32 cellular contexts compared by ENCODE assay signal in the genomic region with DNA sequence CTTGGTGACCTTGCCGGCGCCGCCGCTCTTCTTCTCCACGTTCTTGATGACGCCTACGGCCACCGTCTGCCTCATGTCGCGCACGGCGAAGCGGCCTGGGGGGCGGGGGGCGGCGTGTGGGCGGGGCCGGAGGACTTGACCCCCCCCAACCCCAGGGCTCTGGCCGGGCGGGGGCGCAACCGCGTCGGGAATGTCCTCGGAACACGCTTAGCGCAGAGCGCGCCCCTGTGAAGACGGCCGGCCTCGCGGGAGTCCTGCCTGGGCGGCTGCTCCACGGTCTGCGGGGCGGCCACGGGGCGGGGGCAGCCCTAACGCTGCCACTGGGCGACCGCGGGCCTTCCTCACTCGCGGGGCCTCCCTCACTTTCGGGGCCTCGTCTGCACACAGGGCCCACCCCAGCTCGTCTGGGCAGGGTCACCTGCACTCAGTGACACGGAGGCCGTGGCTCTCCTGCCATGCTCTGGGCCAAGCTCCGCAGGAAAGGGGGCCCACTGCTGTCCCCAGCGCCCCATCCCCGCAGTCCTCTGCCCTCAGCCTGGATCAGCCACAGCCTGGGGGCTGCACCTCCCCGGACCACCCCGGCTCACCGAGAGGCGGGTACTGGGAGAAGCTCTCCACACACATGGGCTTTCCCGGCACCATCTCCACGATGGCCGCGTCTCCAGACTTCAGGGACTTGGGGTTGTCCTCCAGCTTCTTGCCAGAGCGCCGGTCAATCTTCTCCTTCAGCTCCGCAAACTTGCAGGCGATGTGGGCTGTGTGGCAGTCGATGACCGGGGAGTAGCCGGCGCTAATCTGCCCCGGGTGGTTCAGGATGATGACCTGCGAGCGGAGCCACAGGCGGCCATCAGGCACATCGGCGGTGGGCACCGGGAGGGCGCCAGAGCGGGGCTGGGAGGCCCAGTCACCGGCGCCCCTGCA. TPM values are rescaled to one million over a fixed set of nuclear protein-coding genes. Genes with fewer than 3 reads are reported as not detected.
DNase-seq lines count a peak whose midpoint lies in the region; ATAC-seq, FAIRE-seq and TF ChIP-seq lines count a peak whose summit lies in the region.
"Had no signal": no experiment of that assay in that cellular context is flagged by ENCODE, and none has a peak within 500 bp of the region (broad histone marks: within the 10 kb centered on the region; RNA-seq: fewer than 3 reads in every experiment).

No MANE protein-coding gene starts in this region.

- H3K4me3 ChIP-seq in heart left ventricle (no peak overlapping the region), endodermal cell (ENCODE audit: low read length) (no peak overlapping the region), HepG2 (replicated peaks in 1 of 3; ENCODE audit: insufficient read depth in 1 of 3, low read depth in 2 of 3, low read length in 3 of 3) (no peak overlapping the region)
- H3K4me3 ChIP-seq: GM23248, heart right ventricle, lung, psoas muscle had no signal

- H3K9ac ChIP-seq in endodermal cell (ENCODE audit: extremely low read depth, low read length, poor library complexity, severe bottlenecking) (no peak overlapping the region), HepG2 (ENCODE audit: insufficient read depth, low read depth, low read length) (no peak overlapping the region)
- H3K9ac ChIP-seq: GM23248 had no signal

- no peaks in the 10 kb centered on the region for H3K79me2 ChIP-seq in HepG2 (ENCODE audit: insufficient read depth, low read length)

- intact Hi-C loops in heart left ventricle (cut with DNase I) = no loop called here
- intact Hi-C loops in Right ventricle myocardium superior (cut with DNase I) = no loop called here
- intact Hi-C loops in HepG2 (cut with micrococcal nuclease; ENCODE audit: unreplicated experiment) = no loop called here

- CTCF ChIA-PET in HepG2 (lab: Yijun Ruan, JAX; ENCODE audit: low intra/inter-chr PET ratio, low total read pairs) = no interaction called here

- no peak for TF ChIP-seq RAD21 in HepG2 (CRISPR knock-in tag; IDR thresholded peaks at IDR 0.05)

- H3K9me3 Mint-ChIP-seq in endodermal cell = peaks cover 2% of the 10 kb centered on the region
- H3K9me3 Mint-ChIP-seq: CD8-positive, alpha-beta T cell; central memory CD8-positive, alpha-beta T cell; type B pancreatic cell had no signal

- POLR2A ChIA-PET in HepG2 (lab: Yijun Ruan, JAX) = no interaction called here

- no peak for ATAC-seq in heart left ventricle
- ATAC-seq in Right ventricle myocardium superior (ENCODE audit: poor library complexity) = no peak
- ATAC-seq in HepG2 = no peak; the same call in 2 of the 3 replicates
- ATAC-seq in GM21390 (IDR thresholded peaks at IDR 0.05; ENCODE audit: unreplicated experiment) = no peak
- ATAC-seq: CD8-positive, alpha-beta T cell; heart right ventricle; psoas muscle had no signal

- TF ChIP-seq CTCF in heart left ventricle (IDR thresholded peaks at IDR 0.05) (no peak), endodermal cell (conservative IDR thresholded peaks at IDR 0.05) (no peak), HepG2 (CRISPR knock-in tag; IDR thresholded peaks at IDR 0.05) (no peak)

- no peak for TF ChIP-seq POLR2A in heart left ventricle (IDR thresholded peaks at IDR 0.05)
- no peak for TF ChIP-seq POLR2A in HepG2 (IDR thresholded peaks at IDR 0.05; ENCODE audit: insufficient read depth in 1 of 2, low read depth in 2 of 2, low read length in 2 of 2)

- BruUV-seq in HepG2 (replicated peaks; lab: Mats Ljungman, UMichigan) = no TSS peak

- H3K9me3 ChIP-seq in heart left ventricle (no peaks in the 10 kb centered on the region), endodermal cell (ENCODE audit: control insufficient read depth, low read length) (no peaks in the 10 kb centered on the region), HepG2 (ENCODE audit: low read length) (no peaks in the 10 kb centered on the region)
- H3K9me3 ChIP-seq: neutrophil, psoas muscle had no signal

- H3K4me1 Mint-ChIP-seq in endodermal cell = no peaks in the 10 kb centered on the region
- H3K4me1 Mint-ChIP-seq: activated naive CD8-positive, alpha-beta T cell treated with anti-CD3 and anti-CD28 coated beads, Interleukin-2, amount 10 ng/mL, durations not matched to agents 7 days and 5 days; central memory CD8-positive, alpha-beta T cell had no signal

- H3K27ac ChIP-seq in heart left ventricle = no peak overlapping the region
- no peak overlapping the region for H3K27ac ChIP-seq in endodermal cell (ENCODE audit: low read depth, low read length)
- H3K27ac ChIP-seq in HepG2 (ENCODE audit: extremely low read length, insufficient read depth, low read length) = no peak overlapping the region
- H3K27ac ChIP-seq: GM23248, heart right ventricle, neutrophil, psoas muscle had no signal

- peaks cover 33% of the 10 kb centered on the region for H3K27me3 Mint-ChIP-seq in endodermal cell (ENCODE audit: insufficient read depth)

- no peak for FAIRE-seq in HepG2 (lab: Jason Lieb, UNC)
- peak; percentile 17 for FAIRE-seq in urothelium cell line (lab: Jason Lieb, UNC)
- FAIRE-seq: astrocyte, G401.6 had no signal

- H2AFZ ChIP-seq in HepG2 (ENCODE audit: low read length) = no peak overlapping the region
- H2AFZ ChIP-seq: GM23248 had no signal

- no peak for TF ChIP-seq EP300 in HepG2 (IDR thresholded peaks at IDR 0.05; ENCODE audit: low read depth in 2 of 2, low read length in 2 of 2)
- TF ChIP-seq EP300 in HepG2 (CRISPR knock-in tag; IDR thresholded peaks at IDR 0.05; ENCODE audit: borderline replicate concordance) = no peak

- H3K36me3 Mint-ChIP-seq in endodermal cell (ENCODE audit: low read depth) = peaks cover 7% of the 10 kb centered on the region
- H3K36me3 Mint-ChIP-seq: activated naive CD8-positive, alpha-beta T cell treated with anti-CD3 and anti-CD28 coated beads, Interleukin-2, amount 10 ng/mL, durations not matched to agents 7 days and 5 days; CD8-positive, alpha-beta T cell; type B pancreatic cell had no signal

- H4K20me1 ChIP-seq in HepG2 (ENCODE audit: insufficient read depth, low read length) = no peaks in the 10 kb centered on the region; the same call in 1 of the 2 replicates

- H3K27ac Mint-ChIP-seq in endodermal cell = no peak overlapping the region
- H3K27ac Mint-ChIP-seq: activated naive CD8-positive, alpha-beta T cell treated with anti-CD3 and anti-CD28 coated beads, Interleukin-2, amount 10 ng/mL, durations not matched to agents 7 days and 5 days; CD8-positive, alpha-beta T cell; type B pancreatic cell had no signal

- H3K4me3 Mint-ChIP-seq in endodermal cell = peak overlapping the region; percentile 28
- H3K4me3 Mint-ChIP-seq: activated naive CD8-positive, alpha-beta T cell treated with anti-CD3 and anti-CD28 coated beads, Interleukin-2, amount 10 ng/mL, durations not matched to agents 7 days and 5 days; CD8-positive, alpha-beta T cell; central memory CD8-positive, alpha-beta T cell; type B pancreatic cell had no signal

- no peak overlapping the region for H3K4me2 ChIP-seq in HepG2 (ENCODE audit: low read depth, low read length)

- DNase-seq in heart left ventricle (peak in 3 of 5 donors; percentile 23 to 49 (median 24)), Right ventricle myocardium superior (no peak), endodermal cell (peak; percentile 73), HepG2 (ENCODE audit: low spot score) (no peak), urothelium cell line (ENCODE audit: low spot score) (no peak), NCI-H1436 treated with DMSO at 0.1 percent for 48 hours (lab: John Stamatoyannopoulos, UW) (no peak), NCI-H510A treated with DMSO at 0.1 percent for 48 hours (lab: John Stamatoyannopoulos, UW) (no peak)
- DNase-seq: 8988T; activated CD4-positive, alpha-beta T cell treated with anti-CD3 and anti-CD28 coated beads, Interleukin-2, amount 50 U/mL, for 4 hours; activated CD8-positive, alpha-beta memory T cell treated with anti-CD3 and anti-CD28 coated beads, Interleukin-2, amount 50 U/mL, for 4 hours; activated effector memory CD4-positive, alpha-beta T cell treated with Interleukin-2 at 50 U/mL for 16 hours; activated naive CD8-positive, alpha-beta T cell treated with anti-CD3 and anti-CD28 coated beads, Interleukin-2, amount 10 ng/mL, durations not matched to agents 7 days and 5 days; dermis blood vessel endothelial cell; GM23248; islet precursor cell; NCI-H1048; NCI-H187 treated with DMSO at 0.1 percent for 48 hours; NCI-H226; NCI-H748 treated with DMSO at 0.1 percent for 48 hours; SHP77; stimulated activated CD8-positive, alpha-beta memory T cell treated with anti-CD3 and anti-CD28 coated beads, Interleukin-4, amount 100 ng/mL, for 48 hours had no signal

- WGBS in heart left ventricle, 4 donors = 34 to 55% (median 43%) methylated on average over 24 to 80 of the region's 80 CpGs
- WGBS in endodermal cell (ENCODE audit: insufficient coverage in 1 of 2, insufficient read length in 1 of 2), 2 experiments = 30 to 48% methylated on average over 42 to 80 of the region's 80 CpGs
- 8% methylated on average over 62 of the region's 80 CpGs for WGBS in HepG2 (ENCODE audit: low lambda C conversion rate)

- H3K36me3 ChIP-seq in heart left ventricle = peaks cover 0 to 47% (median 13%) of the 10 kb centered on the region in 9 donors
- no peaks in the 10 kb centered on the region for H3K36me3 ChIP-seq in endodermal cell (ENCODE audit: control insufficient read depth, insufficient read depth, low read length)
- H3K36me3 ChIP-seq in HepG2 (replicated peaks in 1 of 2; ENCODE audit: control insufficient read depth in 1 of 2, insufficient read depth in 2 of 2, low read length in 2 of 2) = no peaks in the 10 kb centered on the region
- H3K36me3 ChIP-seq: neutrophil had no signal

- in situ Hi-C loops in HepG2 (cut with HindIII; ENCODE audit: extremely low pct_ligation_motif_present, low pct_unique_long_range_greater_than_20kb) = no loop called here

- peaks cover 0 to 40% (median 4%) of the 10 kb centered on the region in 12 donors for H3K4me1 ChIP-seq in heart left ventricle
- H3K4me1 ChIP-seq in endodermal cell (ENCODE audit: control insufficient read depth, insufficient read depth, low read length) = no peaks in the 10 kb centered on the region
- H3K4me1 ChIP-seq in HepG2 (ENCODE audit: insufficient read depth, low read length) = peaks cover 9% of the 10 kb centered on the region
- H3K4me1 ChIP-seq: psoas muscle had no signal

- peaks cover 9 to 45% (median 17%) of the 10 kb centered on the region in 9 donors for H3K27me3 ChIP-seq in heart left ventricle
- peaks cover 28% of the 10 kb centered on the region for H3K27me3 ChIP-seq in endodermal cell (ENCODE audit: control insufficient read depth, insufficient read depth, low read length, poor library complexity, severe bottlenecking)
- H3K27me3 ChIP-seq in HepG2 (ENCODE audit: control insufficient read depth in 1 of 2, insufficient read depth in 2 of 2, low read length in 2 of 2) = peaks cover 15 to 54% of the 10 kb centered on the region in 2 experiments

RNA-seq across cellular contexts. Expression of a gene that starts 10.3 kb away (rescaled TPM):
- total RNA-seq in heart left ventricle = 1,000 to 10,000 TPM in 7 of 9 donors, 100 to 1,000 TPM in 2; 791 to 1,794 (median 1,550) TPM
- 1,000 to 10,000 TPM; 1,276 to 1,345 TPM for polyA plus RNA-seq in heart left ventricle
- 1,229 TPM for total RNA-seq in Right ventricle myocardium superior
- total RNA-seq in endodermal cell = 10 to 100 TPM; 12.1 to 22.6 TPM
- polyA plus RNA-seq in endodermal cell (2013, experiment 1 of 2) = 24.7 TPM
- polyA plus RNA-seq in endodermal cell (2013, experiment 2 of 2) = 18.3 TPM
- 0.36 and 0.44 TPM in 2 replicates for total RNA-seq in HepG2 (2016; rRNA removed; fragmentation: Illumina TruSeq; extraction: Trizol)
- 0.51 TPM in 1 of 2 replicates, not detected in the other for total RNA-seq in HepG2 (2016; cell fraction: cytosol; rRNA removed; fragmentation: Illumina TruSeq; extraction: Trizol; ENCODE audit: low read depth)
- 0.18 and 0.37 TPM in 2 replicates for total RNA-seq in HepG2 (2016; cell fraction: insoluble cytoplasmic fraction; rRNA removed; fragmentation: Illumina TruSeq; extraction: Trizol)
- 0.90 and 1.00 TPM in 2 replicates for total RNA-seq in HepG2 (2016; cell fraction: membrane; rRNA removed; fragmentation: Illumina TruSeq; extraction: Trizol)
- 0.22 and 0.47 TPM in 2 replicates for total RNA-seq in HepG2 (2016; cell fraction: nucleus; rRNA removed; fragmentation: Illumina TruSeq; extraction: Trizol)
- polyA plus RNA-seq in HepG2 (2011; rRNA removed) = 0.87 and 1.8 TPM in 2 replicates
- polyA plus RNA-seq in HepG2 (2011; cell fraction: cytosol; rRNA removed) = 1.6 and 1.7 TPM in 2 replicates
- 2.6 and 2.9 TPM in 2 replicates for polyA plus RNA-seq in HepG2 (2011; cell fraction: nucleus; rRNA removed)
- 1.0 and 4.0 TPM in 2 replicates for polyA plus RNA-seq in HepG2 (2012)
- 0.58 and 0.81 TPM in 2 replicates for polyA plus RNA-seq in HepG2 (2016; cell fraction: cytosol; fragmentation: Illumina TruSeq; extraction: Trizol; ENCODE audit: low read depth)
- polyA plus RNA-seq in HepG2 (2016; cell fraction: insoluble cytoplasmic fraction; fragmentation: Illumina TruSeq; extraction: Trizol; ENCODE audit: low read depth) = 0.54 and 1.5 TPM in 2 replicates
- polyA plus RNA-seq in HepG2 (2016; cell fraction: membrane; fragmentation: Illumina TruSeq; extraction: Trizol; ENCODE audit: low read depth) = 0.81 and 1.1 TPM in 2 replicates
- 1.2 and 1.5 TPM in 2 replicates for polyA plus RNA-seq in HepG2 (2016; cell fraction: nucleus; fragmentation: Illumina TruSeq; extraction: Trizol; ENCODE audit: insufficient read depth, low read depth)
- polyA minus RNA-seq in HepG2 (2011; rRNA and poly(A)+ RNA removed; ENCODE audit: low replicate concordance) = 1.4 and 21.5 TPM in 2 replicates
- 1.1 and 3.3 TPM in 2 replicates for polyA minus RNA-seq in HepG2 (2011; cell fraction: cytosol; rRNA and poly(A)+ RNA removed)
- 0.75 and 1.0 TPM in 2 replicates for polyA minus RNA-seq in HepG2 (2011; cell fraction: nucleus; rRNA and poly(A)+ RNA removed)
- polyA plus RNA-seq: GM23248 had no signal

RNA-seq across cellular contexts. Expression of a gene that starts 16.1 kb away (rescaled TPM):
- total RNA-seq in heart left ventricle (1 to 10 TPM in 2 of 9 donors, under 1 TPM in 2, not detected in 5; 0.06 to 2.6 (median 0.65) TPM), Right ventricle myocardium superior (0.89 TPM), endodermal cell (10 to 100 TPM; 36.4 to 62.8 TPM), HepG2 (2016; rRNA removed; fragmentation: Illumina TruSeq; extraction: Trizol) (not detected in 2 replicates)
- polyA plus RNA-seq in heart left ventricle (not detected), HepG2 (2011; rRNA removed) (not detected in 2 replicates)
- polyA plus RNA-seq in endodermal cell (2013, experiment 1 of 2) = 111 TPM
- 96.8 TPM for polyA plus RNA-seq in endodermal cell (2013, experiment 2 of 2)
- not detected in 2 replicates for total RNA-seq in HepG2 (2016; cell fraction: cytosol; rRNA removed; fragmentation: Illumina TruSeq; extraction: Trizol; ENCODE audit: low read depth)
- total RNA-seq in HepG2 (2016; cell fraction: insoluble cytoplasmic fraction; rRNA removed; fragmentation: Illumina TruSeq; extraction: Trizol) = not detected in 2 replicates
- not detected in 2 replicates for total RNA-seq in HepG2 (2016; cell fraction: membrane; rRNA removed; fragmentation: Illumina TruSeq; extraction: Trizol)
- not detected in 2 replicates for total RNA-seq in HepG2 (2016; cell fraction: nucleus; rRNA removed; fragmentation: Illumina TruSeq; extraction: Trizol)
- polyA plus RNA-seq in HepG2 (2011; cell fraction: cytosol; rRNA removed) = not detected in 2 replicates
- polyA plus RNA-seq in HepG2 (2011; cell fraction: nucleus; rRNA removed) = 0.03 and 0.10 TPM in 2 replicates
- polyA plus RNA-seq in HepG2 (2012) = not detected in 2 replicates
- polyA plus RNA-seq in HepG2 (2016; cell fraction: cytosol; fragmentation: Illumina TruSeq; extraction: Trizol; ENCODE audit: low read depth) = not detected in 2 replicates
- polyA plus RNA-seq in HepG2 (2016; cell fraction: insoluble cytoplasmic fraction; fragmentation: Illumina TruSeq; extraction: Trizol; ENCODE audit: low read depth) = not detected in 2 replicates
- not detected in 2 replicates for polyA plus RNA-seq in HepG2 (2016; cell fraction: membrane; fragmentation: Illumina TruSeq; extraction: Trizol; ENCODE audit: low read depth)
- not detected in 2 replicates for polyA plus RNA-seq in HepG2 (2016; cell fraction: nucleus; fragmentation: Illumina TruSeq; extraction: Trizol; ENCODE audit: insufficient read depth, low read depth)
- polyA minus RNA-seq in HepG2 (2011; rRNA and poly(A)+ RNA removed; ENCODE audit: low replicate concordance) = 0.02 and 1.2 TPM in 2 replicates
- not detected in 2 replicates for polyA minus RNA-seq in HepG2 (2011; cell fraction: cytosol; rRNA and poly(A)+ RNA removed)
- not detected in 2 replicates for polyA minus RNA-seq in HepG2 (2011; cell fraction: nucleus; rRNA and poly(A)+ RNA removed)
- total RNA-seq: CD8-positive, alpha-beta T cell; dermis blood vessel endothelial cell; GM23248 had no signal

RNA-seq across cellular contexts. Expression of a gene that starts 32.0 kb away (rescaled TPM):
- total RNA-seq in heart left ventricle (100 to 1,000 TPM; 182 to 424 (median 235) TPM), Right ventricle myocardium superior (246 TPM), endodermal cell (100 to 1,000 TPM; 247 to 296 TPM), HepG2 (2016; rRNA removed; fragmentation: Illumina TruSeq; extraction: Trizol) (6.0 and 7.0 TPM in 2 replicates)
- polyA plus RNA-seq in heart left ventricle (100 to 1,000 TPM; 318 to 442 TPM), HepG2 (2011; rRNA removed) (1.8 and 2.2 TPM in 2 replicates)
- 318 TPM for polyA plus RNA-seq in endodermal cell (2013, experiment 1 of 2)
- 282 TPM for polyA plus RNA-seq in endodermal cell (2013, experiment 2 of 2)
- 21.9 and 23.8 TPM in 2 replicates for total RNA-seq in HepG2 (2016; cell fraction: cytosol; rRNA removed; fragmentation: Illumina TruSeq; extraction: Trizol; ENCODE audit: low read depth)
- total RNA-seq in HepG2 (2016; cell fraction: insoluble cytoplasmic fraction; rRNA removed; fragmentation: Illumina TruSeq; extraction: Trizol) = 4.3 and 5.4 TPM in 2 replicates
- 16.4 and 22.5 TPM in 2 replicates for total RNA-seq in HepG2 (2016; cell fraction: membrane; rRNA removed; fragmentation: Illumina TruSeq; extraction: Trizol)
- total RNA-seq in HepG2 (2016; cell fraction: nucleus; rRNA removed; fragmentation: Illumina TruSeq; extraction: Trizol) = 5.4 and 6.2 TPM in 2 replicates
- 2.4 and 6.2 TPM in 2 replicates for polyA plus RNA-seq in HepG2 (2011; cell fraction: cytosol; rRNA removed)
- 6.3 and 9.5 TPM in 2 replicates for polyA plus RNA-seq in HepG2 (2011; cell fraction: nucleus; rRNA removed)
- 12.0 and 18.6 TPM in 2 replicates for polyA plus RNA-seq in HepG2 (2012)
- 606 and 718 TPM in 2 replicates for polyA plus RNA-seq in HepG2 (2016; cell fraction: cytosol; fragmentation: Illumina TruSeq; extraction: Trizol; ENCODE audit: low read depth)
- polyA plus RNA-seq in HepG2 (2016; cell fraction: insoluble cytoplasmic fraction; fragmentation: Illumina TruSeq; extraction: Trizol; ENCODE audit: low read depth) = 42.4 and 57.7 TPM in 2 replicates
- polyA plus RNA-seq in HepG2 (2016; cell fraction: membrane; fragmentation: Illumina TruSeq; extraction: Trizol; ENCODE audit: low read depth) = 288 and 295 TPM in 2 replicates
- 40.1 and 40.2 TPM in 2 replicates for polyA plus RNA-seq in HepG2 (2016; cell fraction: nucleus; fragmentation: Illumina TruSeq; extraction: Trizol; ENCODE audit: insufficient read depth, low read depth)
- polyA minus RNA-seq in HepG2 (2011; rRNA and poly(A)+ RNA removed; ENCODE audit: low replicate concordance) = 8.4 and 13.9 TPM in 2 replicates
- polyA minus RNA-seq in HepG2 (2011; cell fraction: cytosol; rRNA and poly(A)+ RNA removed) = 15.8 and 39.4 TPM in 2 replicates
- polyA minus RNA-seq in HepG2 (2011; cell fraction: nucleus; rRNA and poly(A)+ RNA removed) = 4.5 and 4.8 TPM in 2 replicates

RNA-seq across cellular contexts. Expression of a gene that starts 48.6 kb away (rescaled TPM):
- total RNA-seq in heart left ventricle (under 1 TPM in 3 of 9 donors, not detected in 6; 0.10 to 0.29 (median 0.14) TPM), Right ventricle myocardium superior (0.13 TPM), endodermal cell (under 1 TPM in 1 of 2 donors, not detected in 1; 0.22 TPM), HepG2 (2016; rRNA removed; fragmentation: Illumina TruSeq; extraction: Trizol) (not detected in 2 replicates)
- polyA plus RNA-seq in heart left ventricle (under 1 TPM in 1 of 2 donors, not detected in 1; 0.04 TPM), HepG2 (2011; rRNA removed) (0.07 and 0.08 TPM in 2 replicates)
- polyA plus RNA-seq in endodermal cell (2013, experiment 1 of 2) = not detected
- not detected for polyA plus RNA-seq in endodermal cell (2013, experiment 2 of 2)
- not detected in 2 replicates for total RNA-seq in HepG2 (2016; cell fraction: cytosol; rRNA removed; fragmentation: Illumina TruSeq; extraction: Trizol; ENCODE audit: low read depth)
- not detected in 2 replicates for total RNA-seq in HepG2 (2016; cell fraction: insoluble cytoplasmic fraction; rRNA removed; fragmentation: Illumina TruSeq; extraction: Trizol)
- total RNA-seq in HepG2 (2016; cell fraction: membrane; rRNA removed; fragmentation: Illumina TruSeq; extraction: Trizol) = not detected in 2 replicates
- total RNA-seq in HepG2 (2016; cell fraction: nucleus; rRNA removed; fragmentation: Illumina TruSeq; extraction: Trizol) = not detected in 2 replicates
- 0.05 and 0.08 TPM in 2 replicates for polyA plus RNA-seq in HepG2 (2011; cell fraction: cytosol; rRNA removed)
- polyA plus RNA-seq in HepG2 (2011; cell fraction: nucleus; rRNA removed) = 0.27 and 0.42 TPM in 2 replicates
- polyA plus RNA-seq in HepG2 (2012) = 0.09 and 0.11 TPM in 2 replicates
- not detected in 2 replicates for polyA plus RNA-seq in HepG2 (2016; cell fraction: cytosol; fragmentation: Illumina TruSeq; extraction: Trizol; ENCODE audit: low read depth)
- polyA plus RNA-seq in HepG2 (2016; cell fraction: insoluble cytoplasmic fraction; fragmentation: Illumina TruSeq; extraction: Trizol; ENCODE audit: low read depth) = not detected in 2 replicates
- not detected in 2 replicates for polyA plus RNA-seq in HepG2 (2016; cell fraction: membrane; fragmentation: Illumina TruSeq; extraction: Trizol; ENCODE audit: low read depth)
- polyA plus RNA-seq in HepG2 (2016; cell fraction: nucleus; fragmentation: Illumina TruSeq; extraction: Trizol; ENCODE audit: insufficient read depth, low read depth) = not detected in 2 replicates
- 0.18 and 9.4 TPM in 2 replicates for polyA minus RNA-seq in HepG2 (2011; rRNA and poly(A)+ RNA removed; ENCODE audit: low replicate concordance)
- not detected in 2 replicates for polyA minus RNA-seq in HepG2 (2011; cell fraction: cytosol; rRNA and poly(A)+ RNA removed)
- polyA minus RNA-seq in HepG2 (2011; cell fraction: nucleus; rRNA and poly(A)+ RNA removed) = 0.12 and 0.13 TPM in 2 replicates
- total RNA-seq: GM23248, HT1080 had no signal
- polyA plus RNA-seq: GM23248 had no signal

RNA-seq across cellular contexts. Expression of a gene that starts 59.0 kb away (rescaled TPM):
- total RNA-seq in heart left ventricle (not detected), Right ventricle myocardium superior (not detected), endodermal cell (not detected), HepG2 (2016; rRNA removed; fragmentation: Illumina TruSeq; extraction: Trizol) (not detected in 2 replicates)
- polyA plus RNA-seq in heart left ventricle (not detected), HepG2 (2011; rRNA removed) (0.09 TPM in 1 of 2 replicates, not detected in the other)
- polyA plus RNA-seq in endodermal cell (2013, experiment 1 of 2) = not detected
- not detected for polyA plus RNA-seq in endodermal cell (2013, experiment 2 of 2)
- not detected in 2 replicates for total RNA-seq in HepG2 (2016; cell fraction: cytosol; rRNA removed; fragmentation: Illumina TruSeq; extraction: Trizol; ENCODE audit: low read depth)
- total RNA-seq in HepG2 (2016; cell fraction: insoluble cytoplasmic fraction; rRNA removed; fragmentation: Illumina TruSeq; extraction: Trizol) = not detected in 2 replicates
- not detected in 2 replicates for total RNA-seq in HepG2 (2016; cell fraction: membrane; rRNA removed; fragmentation: Illumina TruSeq; extraction: Trizol)
- total RNA-seq in HepG2 (2016; cell fraction: nucleus; rRNA removed; fragmentation: Illumina TruSeq; extraction: Trizol) = not detected in 2 replicates
- polyA plus RNA-seq in HepG2 (2011; cell fraction: cytosol; rRNA removed) = not detected in 2 replicates
- polyA plus RNA-seq in HepG2 (2011; cell fraction: nucleus; rRNA removed) = 0.10 and 0.37 TPM in 2 replicates
- polyA plus RNA-seq in HepG2 (2012) = 0.17 TPM in 1 of 2 replicates, not detected in the other
- polyA plus RNA-seq in HepG2 (2016; cell fraction: cytosol; fragmentation: Illumina TruSeq; extraction: Trizol; ENCODE audit: low read depth) = not detected in 2 replicates
- polyA plus RNA-seq in HepG2 (2016; cell fraction: insoluble cytoplasmic fraction; fragmentation: Illumina TruSeq; extraction: Trizol; ENCODE audit: low read depth) = not detected in 2 replicates
- polyA plus RNA-seq in HepG2 (2016; cell fraction: membrane; fragmentation: Illumina TruSeq; extraction: Trizol; ENCODE audit: low read depth) = not detected in 2 replicates
- polyA plus RNA-seq in HepG2 (2016; cell fraction: nucleus; fragmentation: Illumina TruSeq; extraction: Trizol; ENCODE audit: insufficient read depth, low read depth) = not detected in 2 replicates
- 0.28 TPM in 1 of 2 replicates, not detected in the other for polyA minus RNA-seq in HepG2 (2011; rRNA and poly(A)+ RNA removed; ENCODE audit: low replicate concordance)
- not detected in 2 replicates for polyA minus RNA-seq in HepG2 (2011; cell fraction: cytosol; rRNA and poly(A)+ RNA removed)
- polyA minus RNA-seq in HepG2 (2011; cell fraction: nucleus; rRNA and poly(A)+ RNA removed) = not detected in 2 replicates
- total RNA-seq: activated naive CD8-positive, alpha-beta T cell treated with anti-CD3 and anti-CD28 coated beads, Interleukin-2, amount 10 ng/mL, durations not matched to agents 7 days and 5 days; CD8-positive, alpha-beta T cell; dermis blood vessel endothelial cell; GM23248; heart right ventricle; HT1080; lung; psoas muscle had no signal
- polyA plus RNA-seq: GM23248, heart right ventricle, psoas muscle had no signal

Comparison
In these comparisons a context has a peak if more than half of its experiments do, and no peak if none do; other contexts are left out.
1. DNase-seq: peak in heart left ventricle (3 of 5) and endodermal cell (single experiment); none in Right ventricle myocardium superior (single experiment), HepG2 (single experiment), urothelium cell line (single experiment), NCI-H1436 treated with DMSO at 0.1 percent for 48 hours (single experiment) and NCI-H510A treated with DMSO at 0.1 percent for 48 hours (single experiment).
2. RNA of a gene that starts 10.3 kb away (total RNA-seq): 791 to 1,794 TPM in heart left ventricle and 1,229 TPM in Right ventricle myocardium superior (single experiment); 12.1 to 22.6 TPM in endodermal cell and 0.18 to 1.00 TPM in HepG2; every median in the first group is over 10 times any median in the second.
3. RNA of a gene that starts 16.1 kb away (total RNA-seq): 36.4 to 62.8 TPM in endodermal cell; 0.89 TPM in Right ventricle myocardium superior (single experiment), 0.06 to 2.6 TPM in heart left ventricle and not detected in HepG2; every median in the first group is over 10 times any median in the second.